ENCODE assay signal across 8 cellular contexts in the genomic region with DNA sequence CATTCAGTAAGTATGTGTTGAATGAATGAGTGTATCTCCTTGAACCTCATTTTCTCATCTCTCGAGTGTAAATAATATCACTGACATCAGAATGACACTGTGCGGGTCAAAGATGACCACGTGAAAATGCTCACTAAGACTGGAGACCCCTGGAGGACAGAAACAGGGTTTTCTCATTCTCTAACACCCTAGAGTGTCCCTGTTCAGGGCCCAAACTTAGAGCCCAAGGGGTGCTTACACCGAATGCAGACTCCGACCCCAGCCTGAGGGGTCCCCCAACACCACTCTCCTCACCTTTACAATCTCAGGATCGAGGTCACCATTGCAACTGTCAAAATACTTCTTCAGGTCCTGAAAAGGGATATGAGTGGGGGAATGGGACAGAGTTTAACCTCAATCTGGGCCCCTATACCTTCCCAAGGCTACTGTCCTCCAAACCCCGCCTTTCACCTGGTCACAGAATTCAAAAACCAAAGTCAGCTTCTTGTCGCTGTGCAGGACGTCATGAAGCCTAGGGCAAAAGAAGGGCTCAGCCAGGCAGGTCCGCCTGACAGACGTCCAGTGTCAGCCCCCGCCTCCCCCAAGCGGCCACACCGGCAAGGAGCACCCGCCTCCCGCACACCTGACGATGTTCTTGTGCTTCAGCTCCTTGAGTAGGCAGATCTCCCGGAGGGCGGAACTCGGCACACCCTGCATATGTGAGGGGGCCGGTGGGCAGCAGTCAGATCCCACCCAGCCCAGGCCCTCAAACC. TPM values are rescaled to one million over a fixed set of nuclear protein-coding genes. Genes with fewer than 3 reads are reported as not detected.
DNase-seq lines count a peak whose midpoint lies in the region; ATAC-seq, FAIRE-seq and TF ChIP-seq lines count a peak whose summit lies in the region.
"Had no signal": no experiment of that assay in that cellular context is flagged by ENCODE, and none has a peak within 500 bp of the region (broad histone marks: within the 10 kb centered on the region; RNA-seq: fewer than 3 reads in every experiment).

No MANE protein-coding gene starts in this region.

- ATAC-seq in activated CD8-positive, alpha-beta memory T cell treated with anti-CD3 and anti-CD28 coated beads, Interleukin-2, amount 10 ng/mL, durations not matched to agents 7 days and 5 days = no peak
- no peak for ATAC-seq in stimulated activated naive B cell treated with anti-CD40 and anti-IgM and Interleukin-4, amounts not matched to agents 10 μg/mL and 1 μg/mL and 100 μg/mL, for 72 hours (replicated peaks)
- ATAC-seq: left lung had no signal

- no peaks in the 10 kb centered on the region for H3K36me3 Mint-ChIP-seq in activated CD8-positive, alpha-beta memory T cell treated with anti-CD3 and anti-CD28 coated beads, Interleukin-2, amount 10 ng/mL, durations not matched to agents 7 days and 5 days
- peaks cover 18 to 35% of the 10 kb centered on the region in 2 donors for H3K36me3 Mint-ChIP-seq in stimulated activated naive B cell treated with anti-CD40 and anti-IgM and Interleukin-4, amounts not matched to agents 10 μg/mL and 1 μg/mL and 100 μg/mL, for 72 hours

- no peak overlapping the region for H3K27ac Mint-ChIP-seq in activated CD8-positive, alpha-beta memory T cell treated with anti-CD3 and anti-CD28 coated beads, Interleukin-2, amount 10 ng/mL, durations not matched to agents 7 days and 5 days
- H3K27ac Mint-ChIP-seq in stimulated activated naive B cell treated with anti-CD40 and anti-IgM and Interleukin-4, amounts not matched to agents 10 μg/mL and 1 μg/mL and 100 μg/mL, for 72 hours = no peak overlapping the region

- peaks cover 0 to 23% of the 10 kb centered on the region in 2 donors for H3K4me1 ChIP-seq in uterus

- no peak for TF ChIP-seq POLR2A in uterus (IDR thresholded peaks at IDR 0.05)

- no peak overlapping the region for H3K27ac ChIP-seq in uterus

- no peak for TF ChIP-seq CTCF in epithelial cell of proximal tubule (conservative IDR thresholded peaks at IDR 0.05; ENCODE audit: low read depth, low read length)
- no peak for TF ChIP-seq CTCF in uterus (IDR thresholded peaks at IDR 0.05)

- H3K27me3 ChIP-seq in uterus = no peaks in the 10 kb centered on the region

- CTCF ChIA-PET in activated CD8-positive, alpha-beta memory T cell treated with anti-CD3 and anti-CD28 coated beads, Interleukin-2, amount 10 ng/mL, durations not matched to agents 7 days and 5 days (lab: Charles Lee) = interaction anchor here (1.4 to 1.5 kb wide), 2 partner anchors 24 to 27 kb away, joined by 4 to 6 read pairs; a partner anchor contains a TSS

- H3K9me3 Mint-ChIP-seq in activated CD8-positive, alpha-beta memory T cell treated with anti-CD3 and anti-CD28 coated beads, Interleukin-2, amount 10 ng/mL, durations not matched to agents 7 days and 5 days (ENCODE audit: low read depth) = no peaks in the 10 kb centered on the region
- no peaks in the 10 kb centered on the region for H3K9me3 Mint-ChIP-seq in stimulated activated naive B cell treated with anti-CD40 and anti-IgM and Interleukin-4, amounts not matched to agents 10 μg/mL and 1 μg/mL and 100 μg/mL, for 72 hours

- peaks cover 4% of the 10 kb centered on the region for H3K27me3 Mint-ChIP-seq in activated CD8-positive, alpha-beta memory T cell treated with anti-CD3 and anti-CD28 coated beads, Interleukin-2, amount 10 ng/mL, durations not matched to agents 7 days and 5 days
- peaks cover 9 to 12% of the 10 kb centered on the region in 2 donors for H3K27me3 Mint-ChIP-seq in stimulated activated naive B cell treated with anti-CD40 and anti-IgM and Interleukin-4, amounts not matched to agents 10 μg/mL and 1 μg/mL and 100 μg/mL, for 72 hours

- intact Hi-C loops in uterus (cut with DNase I; ENCODE audit: low total_unique reads) = no loop called here

- H3K9me3 ChIP-seq in uterus = no peaks in the 10 kb centered on the region
- H3K9me3 ChIP-seq: left lung had no signal

- H3K4me3 Mint-ChIP-seq in activated CD8-positive, alpha-beta memory T cell treated with anti-CD3 and anti-CD28 coated beads, Interleukin-2, amount 10 ng/mL, durations not matched to agents 7 days and 5 days = peak overlapping the region; percentile 91
- peak overlapping the region; percentile 95 to 99 for H3K4me3 Mint-ChIP-seq in stimulated activated naive B cell treated with anti-CD40 and anti-IgM and Interleukin-4, amounts not matched to agents 10 μg/mL and 1 μg/mL and 100 μg/mL, for 72 hours

- FAIRE-seq in RCC 7860 (lab: Jason Lieb, UNC) = no peak
- FAIRE-seq: TTC549 had no signal

- H3K4me3 ChIP-seq in epithelial cell of proximal tubule (ENCODE audit: low read depth, low read length) (peak overlapping the region; percentile 71), uterus (no peak overlapping the region)

- no peak for DNase-seq in activated CD8-positive, alpha-beta memory T cell treated with anti-CD3 and anti-CD28 coated beads, Interleukin-2, amount 10 ng/mL, durations not matched to agents 7 days and 5 days
- no peak for DNase-seq in activated CD8-positive, alpha-beta memory T cell treated with anti-CD3 and anti-CD28 coated beads, Interleukin-2, amount 50 U/mL, for 4 hours
- DNase-seq in epithelial cell of proximal tubule (ENCODE audit: low read depth) (no peak), RCC 7860 (ENCODE audit: low spot score) (no peak), uterus (no peak)
- DNase-seq in stimulated activated naive B cell treated with anti-CD40 and anti-IgM and Interleukin-4, amounts not matched to agents 10 μg/mL and 1 μg/mL and 100 μg/mL, for 72 hours = no peak

- H3K36me3 ChIP-seq in uterus = no peaks in the 10 kb centered on the region

- peaks cover 38% of the 10 kb centered on the region for H3K4me1 Mint-ChIP-seq in activated CD8-positive, alpha-beta memory T cell treated with anti-CD3 and anti-CD28 coated beads, Interleukin-2, amount 10 ng/mL, durations not matched to agents 7 days and 5 days
- peaks cover 27 to 46% of the 10 kb centered on the region in 2 donors for H3K4me1 Mint-ChIP-seq in stimulated activated naive B cell treated with anti-CD40 and anti-IgM and Interleukin-4, amounts not matched to agents 10 μg/mL and 1 μg/mL and 100 μg/mL, for 72 hours

RNA-seq across cellular contexts. Expression of a gene that starts 1.2 kb away (rescaled TPM):
- total RNA-seq in activated CD8-positive, alpha-beta memory T cell treated with anti-CD3 and anti-CD28 coated beads, Interleukin-2, amount 10 ng/mL, durations not matched to agents 7 days and 5 days = 10 to 100 TPM; 18.1 to 24.4 TPM
- total RNA-seq in epithelial cell of proximal tubule = 19.3 and 21.1 TPM in 2 replicates
- total RNA-seq in uterus = 1 to 10 TPM in 3 of 4 donors, under 1 TPM in 1; 0.51 to 9.3 (median 2.7) TPM

RNA-seq across cellular contexts. Expression of a gene that starts 2.9 kb away (rescaled TPM):
- 100 to 1,000 TPM; 114 to 121 TPM for total RNA-seq in activated CD8-positive, alpha-beta memory T cell treated with anti-CD3 and anti-CD28 coated beads, Interleukin-2, amount 10 ng/mL, durations not matched to agents 7 days and 5 days
- total RNA-seq in epithelial cell of proximal tubule (115 and 164 TPM in 2 replicates), uterus (100 to 1,000 TPM in 2 of 4 donors, 10 to 100 TPM in 2; 37.4 to 177 (median 88.6) TPM)

RNA-seq across cellular contexts. Expression of a gene that starts 8.1 kb away (rescaled TPM):
- total RNA-seq in activated CD8-positive, alpha-beta memory T cell treated with anti-CD3 and anti-CD28 coated beads, Interleukin-2, amount 10 ng/mL, durations not matched to agents 7 days and 5 days = 1 to 10 TPM; 3.9 to 5.3 TPM
- total RNA-seq in epithelial cell of proximal tubule (2.5 TPM in 1 of 2 replicates, not detected in the other), uterus (10 to 100 TPM in 1 of 4 donors, 1 to 10 TPM in 2, not detected in 1; 1.0 to 16.8 (median 1.3) TPM)

RNA-seq across cellular contexts. Expression of a gene that starts 24.1 kb away (rescaled TPM):
- total RNA-seq in activated CD8-positive, alpha-beta memory T cell treated with anti-CD3 and anti-CD28 coated beads, Interleukin-2, amount 10 ng/mL, durations not matched to agents 7 days and 5 days = 10 to 100 TPM; 77.7 to 79.5 TPM
- total RNA-seq in epithelial cell of proximal tubule = 61.2 and 89.8 TPM in 2 replicates
- 10 to 100 TPM; 37.1 to 84.9 (median 52.4) TPM for total RNA-seq in uterus

RNA-seq across cellular contexts. Expression of a gene that starts 26.8 kb away (rescaled TPM):
- total RNA-seq in activated CD8-positive, alpha-beta memory T cell treated with anti-CD3 and anti-CD28 coated beads, Interleukin-2, amount 10 ng/mL, durations not matched to agents 7 days and 5 days = 10 to 100 TPM; 83.1 to 85.7 TPM
- total RNA-seq in epithelial cell of proximal tubule (73.7 and 94.9 TPM in 2 replicates), uterus (10 to 100 TPM in 2 of 4 donors, 1 to 10 TPM in 2; 2.9 to 32.8 (median 8.6) TPM)
